8 cellular contexts compared by ENCODE assay signal in the genomic region with DNA sequence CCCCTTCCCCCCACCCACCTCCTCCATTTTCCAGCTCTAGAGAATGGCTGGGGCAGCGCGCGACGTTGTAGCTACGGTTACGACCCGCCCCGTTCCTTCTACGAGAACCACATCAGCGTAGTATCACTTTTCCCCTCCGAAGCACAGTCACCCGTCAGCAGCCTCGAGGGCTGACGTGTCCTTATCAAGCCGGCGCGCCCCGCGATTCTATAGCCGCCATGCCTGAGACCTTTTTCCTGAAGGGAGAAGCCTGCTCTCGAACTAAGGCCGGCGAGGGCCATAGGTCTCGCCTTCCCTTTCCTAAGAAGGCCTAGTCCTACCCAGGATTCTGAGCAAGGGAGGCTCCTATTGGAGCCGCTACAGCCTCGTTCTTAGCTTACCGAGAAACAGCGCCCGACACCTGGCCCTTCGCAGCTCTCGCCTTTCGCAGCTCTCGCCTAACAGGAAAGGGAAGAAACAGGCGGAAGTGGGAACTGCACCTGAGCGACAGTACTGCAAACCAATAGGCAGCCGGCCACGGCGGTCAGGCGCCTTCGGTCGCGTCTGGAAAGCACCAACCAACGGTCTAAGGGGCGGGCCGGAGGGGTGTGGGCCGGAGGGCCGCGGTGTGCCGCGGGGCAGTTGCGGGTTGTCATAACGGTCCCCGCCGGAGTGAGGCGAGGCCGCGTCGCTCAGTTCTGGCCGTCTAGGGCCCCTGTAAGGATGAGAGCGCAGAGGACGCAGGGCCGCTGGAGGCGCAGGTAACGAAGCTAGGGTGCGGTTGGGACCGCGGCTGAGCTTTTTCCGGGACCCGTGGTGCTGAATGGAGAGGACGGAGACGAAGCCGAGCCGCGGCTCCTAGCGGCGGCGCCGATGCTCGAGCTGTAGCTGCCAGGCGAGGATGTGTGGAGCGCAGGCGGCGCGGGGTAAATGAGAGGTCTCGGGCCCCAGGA. TPM values are rescaled to one million over a fixed set of nuclear protein-coding genes. Genes with fewer than 3 reads are reported as not detected.
DNase-seq lines count a peak whose midpoint lies in the region; ATAC-seq and TF ChIP-seq lines count a peak whose summit lies in the region.

A gene (plus strand): TSS at position 618 of the 932 bp plus-strand sequence. CDS start 470 bp downstream, outside the sequence.
A gene (minus strand): TSS at position 445 of the 932 bp plus-strand sequence. CDS start 1,522 bp downstream, outside the sequence.

- peak within 1 kb of the TSS; percentile 96 for H3K27ac Mint-ChIP-seq in activated CD4-positive, alpha-beta T cell treated with anti-CD3 and anti-CD28 coated beads, Interleukin-2, amount 10 ng/mL, durations not matched to agents 24 days and 14 days

- no peaks in the 10 kb centered on the region for H3K27me3 Mint-ChIP-seq in activated CD4-positive, alpha-beta T cell treated with anti-CD3 and anti-CD28 coated beads, Interleukin-2, amount 10 ng/mL, durations not matched to agents 24 days and 14 days

- peak within 1 kb of the TSS; percentile 90 for H3K4me3 ChIP-seq in coronary artery

- H3K4me3 Mint-ChIP-seq in activated CD4-positive, alpha-beta T cell treated with anti-CD3 and anti-CD28 coated beads, Interleukin-2, amount 10 ng/mL, durations not matched to agents 24 days and 14 days = peak within 1 kb of the TSS; percentile 96

- H3K36me3 Mint-ChIP-seq in activated CD4-positive, alpha-beta T cell treated with anti-CD3 and anti-CD28 coated beads, Interleukin-2, amount 10 ng/mL, durations not matched to agents 24 days and 14 days (ENCODE audit: low read depth) = peaks cover 71% of the 10 kb centered on the region

- no peaks in the 10 kb centered on the region for H3K9me3 Mint-ChIP-seq in activated CD4-positive, alpha-beta T cell treated with anti-CD3 and anti-CD28 coated beads, Interleukin-2, amount 10 ng/mL, durations not matched to agents 24 days and 14 days

- intact Hi-C loops in activated CD4-positive, alpha-beta T cell treated with anti-CD3 and anti-CD28 coated beads, Interleukin-2, amount 10 ng/mL, durations not matched to agents 24 days and 14 days (cut with micrococcal nuclease) = loop anchor here (1.0 to 5.0 kb wide), 7 partner anchors 14 to 610 kb away; a partner anchor contains a TSS

- TF ChIP-seq CTCF in coronary artery (IDR thresholded peaks at IDR 0.05) = no peak

- peaks cover 36% of the 10 kb centered on the region for H3K4me1 Mint-ChIP-seq in activated CD4-positive, alpha-beta T cell treated with anti-CD3 and anti-CD28 coated beads, Interleukin-2, amount 10 ng/mL, durations not matched to agents 24 days and 14 days

- DNase-seq in C1 segment of cervical spinal cord (lab: John Stamatoyannopoulos, UW) (peak; percentile 77 to 99 (median 96)), NCI-H526 (lab: John Stamatoyannopoulos, UW) (peak; percentile 93 to 98), coronary artery (ENCODE audit: low spot score) (peak; percentile 99), left kidney (ENCODE audit: low read depth, low spot score) (peak; percentile 99)
- peak; percentile 99 for DNase-seq in activated CD4-positive, alpha-beta T cell treated with anti-CD3 and anti-CD28 coated beads, Interleukin-2, amount 10 ng/mL, durations not matched to agents 24 days and 14 days
- DNase-seq in stimulated activated CD4-positive, alpha-beta T cell treated with anti-CD3 and anti-CD28 coated beads, Interleukin-2, amount 100 ng/mL, for 24 hours = peak; percentile 94 to 95

- ATAC-seq in GM19324 (IDR thresholded peaks at IDR 0.05; ENCODE audit: low FRiP score, unreplicated experiment) = peak; percentile 94
- ATAC-seq in HG03469 (IDR thresholded peaks at IDR 0.05; ENCODE audit: unreplicated experiment) = peak; percentile 86

- H3K27ac ChIP-seq in coronary artery = peak within 1 kb of the TSS; percentile 83 to 91

RNA-seq across cellular contexts. Expression of the first gene that starts in this region (rescaled TPM):
- 45.6 and 48.5 TPM in 2 replicates for total RNA-seq in activated CD4-positive, alpha-beta T cell treated with anti-CD3 and anti-CD28 coated beads, Interleukin-2, amount 10 ng/mL, durations not matched to agents 24 days and 14 days

RNA-seq across cellular contexts. Expression of the second gene that starts in this region (rescaled TPM):
- total RNA-seq in activated CD4-positive, alpha-beta T cell treated with anti-CD3 and anti-CD28 coated beads, Interleukin-2, amount 10 ng/mL, durations not matched to agents 24 days and 14 days = 221 and 229 TPM in 2 replicates

Comparison
In these comparisons a context has a peak if more than half of its experiments do, and no peak if none do; other contexts are left out.
1. Peak in every context shown above with its lines: DNase-seq, ATAC-seq, H3K4me3 ChIP-seq and H3K27ac ChIP-seq.